ENCODE assay signal across 26 cellular contexts in genomic region chr10:54826994-54827560, GRCh38. TPM values are rescaled to one million over a fixed set of nuclear protein-coding genes. Genes with fewer than 3 reads are reported as not detected.
DNase-seq lines count a peak whose midpoint lies in the region; ATAC-seq and TF ChIP-seq lines count a peak whose summit lies in the region.
"Had no signal": no experiment of that assay in that cellular context is flagged by ENCODE, and none has a peak within 500 bp of the region (broad histone marks: within the 10 kb centered on the region; RNA-seq: fewer than 3 reads in every experiment).

No MANE protein-coding gene starts in this region.

- H3K27me3 ChIP-seq in left ventricle myocardium inferior (ENCODE audit: low read depth) = no peaks in the 10 kb centered on the region
- H3K27me3 ChIP-seq: BE2C, BLaER1 had no signal

- no peak overlapping the region for H3K4me3 ChIP-seq in left ventricle myocardium inferior
- H3K4me3 ChIP-seq: BLaER1, GM12878 had no signal

- intact Hi-C loops in Right ventricle myocardium inferior (cut with DNase I) (no loop called here), cardiac septum (cut with DNase I) (no loop called here), left ventricle myocardium superior (cut with micrococcal nuclease) (no loop called here), left ventricle myocardium inferior (cut with micrococcal nuclease) (no loop called here)

- ATAC-seq in Right ventricle myocardium inferior (peak; percentile 37), left ventricle myocardium superior (peak; percentile 22), GM21576 (IDR thresholded peaks at IDR 0.05; ENCODE audit: unreplicated experiment) (no peak), GM18498 (IDR thresholded peaks at IDR 0.05; ENCODE audit: unreplicated experiment) (no peak)
- ATAC-seq: GM12878 had no signal

- no peak for TF ChIP-seq CTCF in left ventricle myocardium inferior (IDR thresholded peaks at IDR 0.05; ENCODE audit: borderline replicate concordance)

- H3K36me3 ChIP-seq in left ventricle myocardium inferior = no peaks in the 10 kb centered on the region
- H3K36me3 ChIP-seq: BE2C, BLaER1 had no signal

- peaks cover 9% of the 10 kb centered on the region for H3K9me3 ChIP-seq in left ventricle myocardium inferior (replicated peaks)
- H3K9me3 ChIP-seq: BE2C, BLaER1 had no signal

- DNase-seq in Right ventricle myocardium inferior (ENCODE audit: missing footprints) = no peak
- no peak for DNase-seq in cardiac septum (ENCODE audit: low spot score)
- DNase-seq in left ventricle myocardium superior = no peak
- DNase-seq in left ventricle myocardium inferior = no peak
- peak; percentile 17 for DNase-seq in DMS53 treated with DMSO at 0.1 percent for 48 hours (lab: John Stamatoyannopoulos, UW; ENCODE audit: unreplicated experiment)
- DNase-seq: 8988T; ACHN; BE2C; C1 segment of cervical spinal cord; CD4-positive, alpha-beta memory T cell; CD4-positive, CD25-positive, alpha-beta regulatory T cell; CD8-positive, alpha-beta memory T cell; COR-L47; DMS 273 treated with DMSO at 0.1 percent for 48 hours; DMS153; DMS79; DND-41; EL; GDM1 had no signal

- peaks cover 6% of the 10 kb centered on the region for H3K4me1 ChIP-seq in left ventricle myocardium inferior
- H3K4me1 ChIP-seq: BE2C, BLaER1 had no signal

- no peak overlapping the region for H3K27ac ChIP-seq in left ventricle myocardium inferior (replicated peaks)
- H3K27ac ChIP-seq: BLaER1 had no signal

RNA-seq across cellular contexts. Expression of gene PCDH15, which starts 26.0 kb away (rescaled TPM):
- total RNA-seq in Right ventricle myocardium inferior (0.41 TPM), cardiac septum (0.57 TPM), left ventricle myocardium superior (0.25 TPM), left ventricle myocardium inferior (0.19 TPM)
- total RNA-seq: A673; CD4-positive, alpha-beta memory T cell; CD4-positive, CD25-positive, alpha-beta regulatory T cell; CD8-positive, alpha-beta memory T cell; Daoy; G401 had no signal

Comparison
In these comparisons a context has a peak if more than half of its experiments do, and no peak if none do; other contexts are left out.
1. ATAC-seq: peak in Right ventricle myocardium inferior (single experiment) and left ventricle myocardium superior (single experiment); none in GM21576 (single experiment) and GM18498 (single experiment).